In the genomic region with DNA sequence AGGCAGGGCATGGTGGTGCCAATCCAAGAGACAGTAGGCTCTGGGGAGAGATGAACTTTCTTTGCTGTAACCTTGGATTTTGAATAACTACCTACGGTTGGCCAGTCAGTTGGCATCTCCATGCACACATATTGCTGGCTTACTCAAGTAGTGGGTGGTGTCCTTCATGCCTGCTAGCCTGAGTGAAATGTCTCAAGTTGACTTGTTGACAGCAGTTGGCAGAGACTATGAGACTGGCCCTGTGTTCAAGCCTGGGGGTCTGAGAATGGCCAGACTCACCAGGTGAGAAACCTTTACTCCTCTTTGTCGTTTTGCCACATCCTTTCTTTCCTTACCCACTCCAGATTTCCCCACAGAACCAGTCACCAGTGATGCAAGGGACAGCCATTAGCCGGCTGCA, we compare ENCODE assay signal across 25 cellular contexts.
A peak's percentile ranks its signal among the peaks of the same experiment; 100 is the strongest.
DNase-seq lines count a peak whose midpoint lies in the region; ATAC-seq, FAIRE-seq and TF ChIP-seq lines count a peak whose summit lies in the region.
"Had no signal": no experiment of that assay in that cellular context is flagged by ENCODE, and none has a peak within 500 bp of the region (broad histone marks: within the 10 kb centered on the region; RNA-seq: fewer than 3 reads in every experiment).

No MANE protein-coding gene starts in this region.

- H3K9me3 ChIP-seq in right atrium auricular region (no peaks in the 10 kb centered on the region), Peyer's patch (no peaks in the 10 kb centered on the region)
- H3K9me3 ChIP-seq: BE2C, BLaER1 had no signal

- H3K27ac ChIP-seq in right atrium auricular region, result no peak overlapping the region
- H3K27ac ChIP-seq in Peyer's patch, result no peak overlapping the region
- H3K27ac ChIP-seq: BLaER1 had no signal

- intact Hi-C loops in Right ventricle myocardium superior (cut with DNase I), result no loop called here
- intact Hi-C loops in left ventricle myocardium superior (cut with micrococcal nuclease), result no loop called here

- H3K27me3 ChIP-seq in right atrium auricular region, result no peaks in the 10 kb centered on the region
- no peaks in the 10 kb centered on the region for H3K27me3 ChIP-seq in Peyer's patch
- H3K27me3 ChIP-seq: BE2C, BLaER1 had no signal

- H3K4me3 ChIP-seq in right atrium auricular region (no peak overlapping the region), Peyer's patch (no peak overlapping the region)
- H3K4me3 ChIP-seq: BLaER1, GM12878 had no signal

- H3K4me1 ChIP-seq in right atrium auricular region (no peaks in the 10 kb centered on the region), Peyer's patch (no peaks in the 10 kb centered on the region)
- H3K4me1 ChIP-seq: BE2C, BLaER1 had no signal

- TF ChIP-seq POLR2A in GM12891 (IDR thresholded peaks at IDR 0.05; ENCODE audit: low read depth, low read length) (no peak), Peyer's patch (IDR thresholded peaks at IDR 0.05) (no peak)

- ATAC-seq in Right ventricle myocardium superior (ENCODE audit: poor library complexity) (peak; percentile 71), left ventricle myocardium superior (peak; percentile 88)
- ATAC-seq: GM12878 had no signal

- H3K36me3 ChIP-seq in right atrium auricular region, result no peaks in the 10 kb centered on the region
- H3K36me3 ChIP-seq in Peyer's patch, result no peaks in the 10 kb centered on the region
- H3K36me3 ChIP-seq: BE2C, BLaER1 had no signal

- TF ChIP-seq CTCF in right atrium auricular region (IDR thresholded peaks at IDR 0.05), result no peak
- no peak for TF ChIP-seq CTCF in Peyer's patch (IDR thresholded peaks at IDR 0.05)

- FAIRE-seq in GM12891 (lab: Jason Lieb, UNC) (peak; percentile 23), GM18507 (lab: Jason Lieb, UNC) (peak; percentile 33)
- FAIRE-seq: A204.1, GM12878 had no signal

- DNase-seq in Right ventricle myocardium superior (no peak), right atrium auricular region (ENCODE audit: low spot score) (no peak), GM12891 (ENCODE audit: insufficient read length, low spot score) (no peak), GM18507 (ENCODE audit: extremely low spot score, insufficient read length, low read depth) (no peak), left ventricle myocardium superior (no peak), Peyer's patch (no peak), nucleus accumbens (lab: John Stamatoyannopoulos, UW) (no peak)
- DNase-seq: 8988T; ACHN; BE2C; C1 segment of cervical spinal cord; CD4-positive, alpha-beta memory T cell; CD4-positive, CD25-positive, alpha-beta regulatory T cell; CD8-positive, alpha-beta memory T cell; COR-L47; DMS 273 treated with DMSO at 0.1 percent for 48 hours; DMS153; DMS53; DMS79; DND-41; EL; GDM1 had no signal

TF ChIP-seq in GM12891, 5 proteins besides CTCF, POLR2A, EP300 and RAD21:
- TF ChIP-seq PAX5 (IDR thresholded peaks at IDR 0.05; ENCODE audit: insufficient read depth, low read length, severe bottlenecking) (no peak), SPI1 (IDR thresholded peaks at IDR 0.05; ENCODE audit: low read depth, low read length) (no peak), POLR2AphosphoS5 (IDR thresholded peaks at IDR 0.05; ENCODE audit: low read depth, low read length) (no peak), POU2F2 (IDR thresholded peaks at IDR 0.05; ENCODE audit: low read depth, low read length) (no peak), TAF1 (IDR thresholded peaks at IDR 0.05; ENCODE audit: low read depth, low read length) (no peak)
